9 cellular contexts compared by ENCODE assay signal in genomic region chr20:63441777-63442493, GRCh38. TPM values are rescaled to one million over a fixed set of nuclear protein-coding genes. Genes with fewer than 3 reads are reported as not detected.
A peak's percentile ranks its signal among the peaks of the same experiment; 100 is the strongest.
DNase-seq lines count a peak whose midpoint lies in the region; FAIRE-seq and TF ChIP-seq lines count a peak whose summit lies in the region.
"Had no signal": no experiment of that assay in that cellular context is flagged by ENCODE, and none has a peak within 500 bp of the region (broad histone marks: within the 10 kb centered on the region; RNA-seq: fewer than 3 reads in every experiment).

No MANE protein-coding gene starts in this region.

- DNase-seq in DMS79 treated with DMSO at 0.1 percent for 48 hours (lab: John Stamatoyannopoulos, UW) = peak; percentile 17
- no peak for DNase-seq in DMS79 (lab: John Stamatoyannopoulos, UW)
- DNase-seq in NAMALWA (ENCODE audit: low spot score) = peak; percentile 43
- DNase-seq in activated CD4-positive, alpha-beta T cell treated with anti-CD3 and anti-CD28 coated beads for 4 hours = peak; percentile 52 to 60
- peak; percentile 73 for DNase-seq in dermis blood vessel endothelial cell
- peak; percentile 72 for DNase-seq in urothelium cell line (ENCODE audit: low spot score)
- no peak for DNase-seq in NCI-H2029 (lab: John Stamatoyannopoulos, UW)

- H3K36me3 Mint-ChIP-seq in nephron (ENCODE audit: low read depth) = no peaks in the 10 kb centered on the region

- peaks cover 6% of the 10 kb centered on the region for H3K9me3 Mint-ChIP-seq in nephron

- no peak overlapping the region for H3K4me3 Mint-ChIP-seq in nephron

- FAIRE-seq in urothelium cell line (lab: Jason Lieb, UNC) = no peak
- FAIRE-seq: endometrium had no signal

- peaks cover 4% of the 10 kb centered on the region for H3K4me1 Mint-ChIP-seq in nephron

- peaks cover under 1% of the 10 kb centered on the region for H3K27me3 Mint-ChIP-seq in nephron (ENCODE audit: low read depth)

- no peak overlapping the region for H3K27ac Mint-ChIP-seq in nephron

- peak in 2 of 3 experiments; percentile 23 to 27 for TF ChIP-seq CTCF in nephron (IDR thresholded peaks at IDR 0.05; ENCODE audit: unreplicated experiment in 3 of 3)

RNA-seq across cellular contexts. Expression of gene KCNQ2, which starts 30.5 kb away (rescaled TPM):
- total RNA-seq in dermis blood vessel endothelial cell = not detected in 2 replicates

RNA-seq across cellular contexts. Expression of gene EEF1A2, which starts 56.9 kb away (rescaled TPM):
- total RNA-seq in dermis blood vessel endothelial cell = 5.0 and 5.3 TPM in 2 replicates

Comparison
In these comparisons a context has a peak if more than half of its experiments do, and no peak if none do; other contexts are left out.
1. DNase-seq: peak in DMS79 treated with DMSO at 0.1 percent for 48 hours (single experiment), NAMALWA (single experiment), activated CD4-positive, alpha-beta T cell treated with anti-CD3 and anti-CD28 coated beads for 4 hours (2 of 2), dermis blood vessel endothelial cell (single experiment) and urothelium cell line (single experiment); none in DMS79 (single experiment) and NCI-H2029 (single experiment).